27 cellular contexts compared by ENCODE assay signal in the genomic region with DNA sequence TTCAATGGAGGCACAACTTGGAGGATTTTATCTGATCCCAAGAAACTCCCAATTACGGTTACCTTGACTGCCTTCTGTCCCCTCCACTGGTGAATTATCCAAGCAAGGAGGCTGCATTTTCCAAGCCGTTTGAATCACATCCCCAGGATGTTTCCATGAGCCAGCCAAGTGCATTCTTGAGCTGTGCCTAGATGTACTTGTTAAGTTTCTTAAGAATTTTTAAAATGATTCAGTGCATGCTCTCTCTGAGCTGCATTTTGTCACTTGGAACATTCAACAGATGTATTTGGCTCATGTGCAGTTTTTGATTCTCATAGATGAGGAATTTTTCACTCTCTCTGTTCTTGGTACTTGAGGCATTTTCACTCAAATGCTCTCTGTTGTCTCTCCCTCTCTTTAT.
A peak's percentile ranks its signal among the peaks of the same experiment; 100 is the strongest.
DNase-seq lines count a peak whose midpoint lies in the region; ATAC-seq, FAIRE-seq and TF ChIP-seq lines count a peak whose summit lies in the region.
"Had no signal": no experiment of that assay in that cellular context is flagged by ENCODE, and none has a peak within 500 bp of the region (broad histone marks: within the 10 kb centered on the region; RNA-seq: fewer than 3 reads in every experiment).

No MANE protein-coding gene starts in this region.

- H3K4me1 Mint-ChIP-seq in glutamatergic neuron (ENCODE audit: low read depth, unreplicated experiment) = no peaks in the 10 kb centered on the region
- H3K4me1 Mint-ChIP-seq: CD4-positive, CD25-positive, alpha-beta regulatory T cell; IgD-negative memory B cell had no signal

- peak; percentile 29 for DNase-seq in AG04450 (ENCODE audit: low read depth, low spot score)
- DNase-seq in IMR-90 = peak; percentile 86
- peak; percentile 19 for DNase-seq in fibroblast of gingiva (ENCODE audit: low read depth)
- DNase-seq in pancreas = no peak
- DNase-seq in glutamatergic neuron = no peak
- DNase-seq in HuH-7.5 (ENCODE audit: low spot score) = no peak
- DNase-seq: 8988T; activated CD8-positive, alpha-beta T cell treated with anti-CD3 and anti-CD28 coated beads, Interleukin-2, amount 10 ng/mL, durations not matched to agents 7 days and 5 days; activated T-cell treated with anti-CD3 and anti-CD28 coated beads, Interleukin-2, amount 50 U/mL, for 72 hours; caudate nucleus; CD4-positive, CD25-positive, alpha-beta regulatory T cell; left lung; NCI-H1694; NCI-H2227 treated with DMSO at 0.1 percent for 48 hours; PC-3; right cardiac atrium; SJCRH30; stimulated activated CD4-positive, alpha-beta T cell treated with anti-CD3 and anti-CD28 coated beads, Interleukin-1b, Interleukin-23, amount 100 ng/mL, for 48 hours; stomach; T-helper 2 cell had no signal

- no peaks in the 10 kb centered on the region for H3K27me3 Mint-ChIP-seq in glutamatergic neuron (ENCODE audit: unreplicated experiment)
- H3K27me3 Mint-ChIP-seq: activated naive CD8-positive, alpha-beta T cell; CD4-positive, CD25-positive, alpha-beta regulatory T cell had no signal

- dilution Hi-C loops in IMR-90 (cut with HindIII; ENCODE audit: low sequenced_read_pairs, unreplicated experiment) = no loop called here

- H4K5ac ChIP-seq in IMR-90 (ENCODE audit: low read depth, low read length) = no peak overlapping the region

- no peak overlapping the region for H3K56ac ChIP-seq in IMR-90 (ENCODE audit: extremely low read depth, insufficient read depth, low read length)

- no peak overlapping the region for H3K23ac ChIP-seq in IMR-90 (ENCODE audit: low read depth, low read length)

- TF ChIP-seq CTCF in AG04450 (IDR thresholded peaks at IDR 0.05; ENCODE audit: low read depth, low read length) (no peak), IMR-90 (conservative IDR thresholded peaks at IDR 0.05; ENCODE audit: low read depth, low read length) (no peak), pancreas (IDR thresholded peaks at IDR 0.05) (no peak), glutamatergic neuron (IDR thresholded peaks at IDR 0.05; ENCODE audit: partially characterized antibody, unreplicated experiment) (no peak)

- no peak overlapping the region; the same call in 1 of the 2 replicates for H3K4me2 ChIP-seq in IMR-90 (ENCODE audit: low read depth, low read length)
- H3K4me2 ChIP-seq: GM23338 had no signal

- no peaks in the 10 kb centered on the region for H3K36me3 ChIP-seq in IMR-90 (ENCODE audit: control insufficient read depth, insufficient read depth, low read length)
- H3K36me3 ChIP-seq in pancreas = no peaks in the 10 kb centered on the region
- H3K36me3 ChIP-seq: left lung, neutrophil, SJCRH30, stomach had no signal

- no peak overlapping the region for H3K14ac ChIP-seq in IMR-90 (replicated peaks; ENCODE audit: low read depth, low read length)

- H2AK9ac ChIP-seq in IMR-90 (replicated peaks; ENCODE audit: low read depth, low read length, poor library complexity) = no peak overlapping the region

- H3K4me3 ChIP-seq in AG04450 (ENCODE audit: low read depth, low read length) (no peak overlapping the region), IMR-90 (ENCODE audit: insufficient read depth, low read depth, low read length) (no peak overlapping the region), pancreas (no peak overlapping the region)
- H3K4me3 ChIP-seq: GM23338, left lung, SJCRH30, stomach had no signal

- no peak overlapping the region for H2AFZ ChIP-seq in IMR-90 (replicated peaks; ENCODE audit: low read length, poor library complexity)
- H2AFZ ChIP-seq: GM23338 had no signal

- H2BK120ac ChIP-seq in IMR-90 (ENCODE audit: low read depth, low read length) = peak overlapping the region; percentile 59

- H4K20me1 ChIP-seq in IMR-90 (ENCODE audit: insufficient read depth, low read length) = no peaks in the 10 kb centered on the region

- no peak overlapping the region for H2AK5ac ChIP-seq in IMR-90 (ENCODE audit: low read depth, low read length)

- H4K8ac ChIP-seq in IMR-90 (ENCODE audit: low read depth in 2 of 2, low read length in 2 of 2) = peak overlapping the region in 1 of 2 experiments; percentile 37; a peak in 2 of 4 replicates

- in situ Hi-C loops in IMR-90 (cut with MboI; ENCODE audit: low sequenced_read_pairs) = no loop called here

- no peak overlapping the region for H4K91ac ChIP-seq in IMR-90 (ENCODE audit: insufficient read depth, low read depth, low read length)

- peak; percentile 60 for FAIRE-seq in pancreas (lab: Jason Lieb, UNC)

- H3K27ac ChIP-seq in AG04450 (ENCODE audit: low read depth, low read length) (no peak overlapping the region), IMR-90 (ENCODE audit: insufficient read depth, low read length) (no peak overlapping the region), pancreas (no peak overlapping the region)
- H3K27ac ChIP-seq: left lung, neutrophil, SJCRH30 had no signal

- intact Hi-C loops in IMR-90 (cut with micrococcal nuclease) (no loop called here), pancreas (cut with DNase I) (no loop called here)

- H3K9me3 Mint-ChIP-seq in glutamatergic neuron (ENCODE audit: unreplicated experiment) = no peaks in the 10 kb centered on the region

- H3K27me3 ChIP-seq in AG04450 (ENCODE audit: control insufficient read depth, insufficient read depth, low read length) (no peaks in the 10 kb centered on the region), IMR-90 (ENCODE audit: control insufficient read depth, insufficient read depth, low read length) (no peaks in the 10 kb centered on the region), pancreas (peaks cover 0 to 6% (median 0%) of the 10 kb centered on the region in 4 donors)
- H3K27me3 ChIP-seq: left lung, neutrophil, stomach had no signal

- no peak overlapping the region for H3K4me3 Mint-ChIP-seq in glutamatergic neuron (ENCODE audit: unreplicated experiment)
- H3K4me3 Mint-ChIP-seq: activated CD8-positive, alpha-beta T cell treated with anti-CD3 and anti-CD28 coated beads, Interleukin-2, amount 10 ng/mL, durations not matched to agents 7 days and 5 days; activated naive CD8-positive, alpha-beta T cell; activated T-cell treated with anti-CD3 and anti-CD28 coated beads, Interleukin-2, amount 50 U/mL, for 72 hours; CD4-positive, CD25-positive, alpha-beta regulatory T cell; GM23338; IgD-negative memory B cell had no signal

- peak overlapping the region; percentile 84 for H2BK5ac ChIP-seq in IMR-90 (ENCODE audit: low read depth, low read length, poor library complexity, severe bottlenecking)

- H3K9ac ChIP-seq in IMR-90 (ENCODE audit: low read depth, low read length) = no peak overlapping the region

- no peaks in the 10 kb centered on the region for H3K79me1 ChIP-seq in IMR-90 (ENCODE audit: low read depth in 1 of 2, low read length in 2 of 2)

- H3K18ac ChIP-seq in IMR-90 (ENCODE audit: low read depth, low read length) = peak overlapping the region; percentile 61; the same call in 1 of the 2 replicates

- H2BK20ac ChIP-seq in IMR-90 (ENCODE audit: low read depth, low read length) = peak overlapping the region; percentile 82

- no CpG with 5 or more reads among the region's 2 CpGs for WGBS in IMR-90 (ENCODE audit: extremely low coverage in 2 of 2, insufficient read length in 1 of 2), 2 experiments
- 44 to 59% methylated on average over 2 of the region's 2 CpGs for WGBS in pancreas, 2 donors

- TF ChIP-seq POLR2A in IMR-90 (IDR thresholded peaks at IDR 0.05; ENCODE audit: low read depth, low read length) = no peak

- H3K9me1 ChIP-seq in IMR-90 (ENCODE audit: insufficient read depth, low read length) = peaks cover 3% of the 10 kb centered on the region; the same call in 1 of the 2 replicates

- H3K4ac ChIP-seq in IMR-90 (ENCODE audit: low read depth, low read length) = no peak overlapping the region

- H3K9me3 ChIP-seq in AG04450 (ENCODE audit: control insufficient read depth, insufficient read depth, low read length) (no peaks in the 10 kb centered on the region), IMR-90 (ENCODE audit: control insufficient read depth, insufficient read depth, low read length) (no peaks in the 10 kb centered on the region), pancreas (no peaks in the 10 kb centered on the region)
- H3K9me3 ChIP-seq: neutrophil, SJCRH30, stomach had no signal

- POLR2A ChIA-PET in AG04450 (lab: Yijun Ruan, JAX) = no interaction called here
- POLR2A ChIA-PET in IMR-90 (lab: Charles Lee; ENCODE audit: unreplicated experiment) = no interaction called here

- H3K27ac Mint-ChIP-seq in glutamatergic neuron (ENCODE audit: unreplicated experiment) = no peak overlapping the region
- H3K27ac Mint-ChIP-seq: activated CD8-positive, alpha-beta T cell treated with anti-CD3 and anti-CD28 coated beads, Interleukin-2, amount 10 ng/mL, durations not matched to agents 7 days and 5 days; activated naive CD8-positive, alpha-beta T cell; activated T-cell treated with anti-CD3 and anti-CD28 coated beads, Interleukin-2, amount 50 U/mL, for 72 hours; CD4-positive, CD25-positive, alpha-beta regulatory T cell; GM23338; IgD-negative memory B cell had no signal

- no peaks in the 10 kb centered on the region for H3K36me3 Mint-ChIP-seq in glutamatergic neuron (ENCODE audit: unreplicated experiment)
- H3K36me3 Mint-ChIP-seq: activated naive CD8-positive, alpha-beta T cell; CD4-positive, CD25-positive, alpha-beta regulatory T cell had no signal

- CTCF ChIA-PET in AG04450 (lab: Charles Lee) (no interaction called here), IMR-90 (lab: Yijun Ruan, JAX) (interaction anchor here (0.9 to 1.0 kb wide), 2 partner anchors 12 to 16 kb away, joined by 3 read pairs; no protein-coding TSS in a partner anchor)

- H3K4me1 ChIP-seq in IMR-90 (ENCODE audit: control insufficient read depth, insufficient read depth, low read length) = peaks cover 6% of the 10 kb centered on the region; the same call in 1 of the 2 replicates
- no peaks in the 10 kb centered on the region for H3K4me1 ChIP-seq in pancreas
- H3K4me1 ChIP-seq: left lung, SJCRH30 had no signal

- no peak for TF ChIP-seq RAD21 in IMR-90 (IDR thresholded peaks at IDR 0.05; ENCODE audit: low read length)

- BruUV-seq in IMR-90 (replicated peaks; lab: Mats Ljungman, UMichigan) = no TSS peak

- no peak overlapping the region for H2BK15ac ChIP-seq in IMR-90 (ENCODE audit: low read depth, low read length)

- ATAC-seq in IMR-90 (ENCODE audit: low read depth) = peak; percentile 97
- ATAC-seq in pancreas = no peak
- no peak for ATAC-seq in HG02798 (IDR thresholded peaks at IDR 0.05; ENCODE audit: poor library complexity, unreplicated experiment)
- no peak for ATAC-seq in HG02610 (IDR thresholded peaks at IDR 0.05; ENCODE audit: unreplicated experiment)
- ATAC-seq: activated CD8-positive, alpha-beta T cell treated with anti-CD3 and anti-CD28 coated beads, Interleukin-2, amount 10 ng/mL, durations not matched to agents 7 days and 5 days; activated T-cell treated with anti-CD3 and anti-CD28 coated beads, Interleukin-2, amount 50 U/mL, for 72 hours; esophagus mucosa; GM23338; left lung; PC-3; right cardiac atrium had no signal

TF ChIP-seq in IMR-90, 13 proteins besides CTCF, POLR2A, EP300 and RAD21:
- TF ChIP-seq RCOR1 (IDR thresholded peaks at IDR 0.05; ENCODE audit: insufficient replicate concordance, low read length) (no peak), BHLHE40 (IDR thresholded peaks at IDR 0.05; ENCODE audit: low read depth, low read length) (peak; percentile 12; the same call in 1 of the 2 replicates)

Comparison
In these comparisons a context has a peak if more than half of its experiments do, and no peak if none do; other contexts are left out.
1. DNase-seq: peak in AG04450 (single experiment), IMR-90 (single experiment) and fibroblast of gingiva (single experiment); none in pancreas (0 of 6), glutamatergic neuron (single experiment) and HuH-7.5 (single experiment).